In genomic region chr9:35749515-35750255, GRCh38 we compare ENCODE assay signal across 9 cellular contexts. TPM values are rescaled to one million over a fixed set of nuclear protein-coding genes. Genes with fewer than 3 reads are reported as not detected.
DNase-seq lines count a peak whose midpoint lies in the region; ATAC-seq and TF ChIP-seq lines count a peak whose summit lies in the region.
"Had no signal": no experiment of that assay in that cellular context is flagged by ENCODE, and none has a peak within 500 bp of the region (broad histone marks: within the 10 kb centered on the region; RNA-seq: fewer than 3 reads in every experiment).

No MANE protein-coding gene starts in this region.

- peak overlapping the region; percentile 86 to 93 for H3K27ac ChIP-seq in esophagus (ENCODE audit: low read depth in 2 of 2, low read length in 1 of 2)

- H3K27ac Mint-ChIP-seq in nephron progenitor cell: no peak overlapping the region

- 3 to 4% methylated on average over 17 to 19 of the region's 19 CpGs for WGBS in esophagus, 2 donors

- peaks cover 40% of the 10 kb centered on the region for H3K4me1 Mint-ChIP-seq in nephron progenitor cell

- H3K4me3 ChIP-seq in LNCaP clone FGC (ENCODE audit: low read depth, low read length) (peak overlapping the region; percentile 79), esophagus (ENCODE audit: low read depth in 1 of 2, low read length in 2 of 2) (peak overlapping the region; percentile 81 to 96)

- peaks cover 8% of the 10 kb centered on the region for H3K27me3 Mint-ChIP-seq in nephron progenitor cell (ENCODE audit: low read depth, poor library complexity)

- TF ChIP-seq CTCF in LNCaP clone FGC (IDR thresholded peaks at IDR 0.05; ENCODE audit: control insufficient read depth, extremely low read depth, insufficient read depth): peak; percentile 11; the same call in 1 of the 2 replicates
- TF ChIP-seq CTCF in nephron progenitor cell (IDR thresholded peaks at IDR 0.05): no peak

- H3K9me3 ChIP-seq in esophagus (ENCODE audit: control insufficient read depth in 2 of 2, insufficient read depth in 1 of 2, low read depth in 1 of 2, low read length in 1 of 2): no peaks in the 10 kb centered on the region

- peaks cover 12 to 32% of the 10 kb centered on the region in 2 donors for H3K36me3 ChIP-seq in esophagus (ENCODE audit: control insufficient read depth in 2 of 2, insufficient read depth in 2 of 2, low read length in 1 of 2)

- H3K36me3 Mint-ChIP-seq in nephron progenitor cell (ENCODE audit: low read depth): peaks cover 41% of the 10 kb centered on the region

- DNase-seq in ELR (ENCODE audit: low read depth): peak; percentile 31
- no peak for DNase-seq in LNCaP clone FGC (ENCODE audit: low read depth)
- peak; percentile 64 for DNase-seq in activated CD8-positive, alpha-beta memory T cell treated with anti-CD3 and anti-CD28 coated beads, Interleukin-2, amount 50 U/mL, for 48 hours
- DNase-seq in nephron progenitor cell: peak; percentile 42
- DNase-seq in NCI-H446 treated with DMSO at 0.1 percent for 48 hours (lab: John Stamatoyannopoulos, UW): no peak
- DNase-seq in H4 (ENCODE audit: low spot score): no peak

- H3K4me3 Mint-ChIP-seq in nephron progenitor cell: peak overlapping the region; percentile 95

- no peaks in the 10 kb centered on the region for H3K27me3 ChIP-seq in esophagus (ENCODE audit: control insufficient read depth in 1 of 2, insufficient read depth in 2 of 2, low read length in 2 of 2)

- peak; percentile 31 for ATAC-seq in GM21619 (IDR thresholded peaks at IDR 0.05; ENCODE audit: unreplicated experiment)

- no peaks in the 10 kb centered on the region for H3K9me3 Mint-ChIP-seq in nephron progenitor cell

- peaks cover 2 to 5% of the 10 kb centered on the region in 2 donors for H3K4me1 ChIP-seq in esophagus (ENCODE audit: control insufficient read depth in 2 of 2, insufficient read depth in 2 of 2, low read length in 1 of 2)

RNA-seq across cellular contexts. Expression of gene RGP1, which starts 0.6 kb away (rescaled TPM):
- polyA plus RNA-seq in esophagus: 1 to 10 TPM; 5.3 to 6.3 TPM
- 16.4 and 18.6 TPM in 2 replicates for total RNA-seq in H4 (2014; rRNA removed; shearing (Covaris generic))

RNA-seq across cellular contexts. Expression of gene GBA2, which starts 0.7 kb away (rescaled TPM):
- polyA plus RNA-seq in esophagus: 10 to 100 TPM; 26.7 to 45.8 TPM
- 16.9 and 21.5 TPM in 2 replicates for total RNA-seq in H4 (2014; rRNA removed; shearing (Covaris generic))

RNA-seq across cellular contexts. Expression of gene MSMP, which starts 4.4 kb away (rescaled TPM):
- polyA plus RNA-seq in esophagus: under 1 TPM in 1 of 2 donors, not detected in 1; 0.06 TPM
- total RNA-seq in H4 (2014; rRNA removed; shearing (Covaris generic)): not detected in 2 replicates
- total RNA-seq: SK-MEL-5 had no signal

RNA-seq across cellular contexts. Expression of gene CREB3, which starts 17.2 kb away (rescaled TPM):
- polyA plus RNA-seq in esophagus: 10 to 100 TPM; 10.5 to 13.6 TPM
- 115 and 121 TPM in 2 replicates for total RNA-seq in H4 (2014; rRNA removed; shearing (Covaris generic))

RNA-seq across cellular contexts. Expression of gene TLN1, which starts 17.7 kb away (rescaled TPM):
- polyA plus RNA-seq in esophagus: 10 to 100 TPM; 53.2 to 89.5 TPM
- 71.2 and 95.8 TPM in 2 replicates for total RNA-seq in H4 (2014; rRNA removed; shearing (Covaris generic))

Comparison
In these comparisons a context has a peak if more than half of its experiments do, and no peak if none do; other contexts are left out.
1. DNase-seq: peak in ELR (single experiment), activated CD8-positive, alpha-beta memory T cell treated with anti-CD3 and anti-CD28 coated beads, Interleukin-2, amount 50 U/mL, for 48 hours (single experiment) and nephron progenitor cell (single experiment); none in LNCaP clone FGC (single experiment), NCI-H446 treated with DMSO at 0.1 percent for 48 hours (single experiment) and H4 (single experiment).